28 cellular contexts compared by ENCODE assay signal in genomic region chr5:133304707-133305216, GRCh38.
"Had no signal": no experiment of that assay in that cellular context is flagged by ENCODE, and none has a peak within 500 bp of the region (broad histone marks: within the 10 kb centered on the region; RNA-seq: fewer than 3 reads in every experiment).

No MANE protein-coding gene starts in this region.

- H3K9me3 ChIP-seq: heart left ventricle, left lung, lower lobe of right lung, pancreas, prostate gland, sigmoid colon, suprapubic skin, thoracic aorta, tibial artery, upper lobe of right lung had no signal

- H3K36me3 ChIP-seq: heart left ventricle, left lung, lower lobe of right lung, neural progenitor cell, pancreas, prostate gland, sigmoid colon, suprapubic skin, thoracic aorta, tibial artery, upper lobe of right lung had no signal

- H3K9ac ChIP-seq: neural progenitor cell had no signal

- H3K4me1 ChIP-seq: heart left ventricle, left lung, lower lobe of right lung, neural progenitor cell, pancreas, prostate gland, sigmoid colon, suprapubic skin, tibial artery, upper lobe of right lung had no signal

- H3K27ac ChIP-seq: heart left ventricle, left lung, lower lobe of right lung, neural progenitor cell, pancreas, prostate gland, sigmoid colon, suprapubic skin, thoracic aorta, tibial artery, upper lobe of right lung had no signal

- H3K4me3 ChIP-seq: heart left ventricle, left lung, lower lobe of right lung, neural progenitor cell, pancreas, prostate gland, sigmoid colon, smooth muscle cell, suprapubic skin, thoracic aorta, tibial artery, upper lobe of right lung had no signal

- H3K4me2 ChIP-seq: neural progenitor cell, smooth muscle cell had no signal

- H3K27me3 ChIP-seq: heart left ventricle, left lung, neural progenitor cell, pancreas, sigmoid colon, upper lobe of right lung had no signal

- DNase-seq: heart left ventricle; hypothalamus; immature natural killer cell; left colon; left lung; lower lobe of right lung; mammary epithelial cell; mesenchymal stem cell; naive B cell; natural killer cell; nephron progenitor cell; pancreas; retina; right cardiac atrium; sigmoid colon; stimulated activated CD4-positive, alpha-beta T cell treated with anti-CD3 and anti-CD28 coated beads, Interleukin-12 subunit alpha, Interleukin-12 subunit beta, amount 100 ng/mL, for 4 hours; stimulated activated CD4-positive, alpha-beta T cell treated with anti-CD3 and anti-CD28 coated beads, Interleukin-15, amount 100 ng/mL, for 24 hours; stimulated activated CD4-positive, alpha-beta T cell treated with anti-CD3 and anti-CD28 coated beads, Interleukin-2, amount 100 ng/mL, for 24 hours; stimulated activated CD4-positive, alpha-beta T cell treated with anti-CD3 and anti-CD28 coated beads, Interleukin-4, amount 100 ng/mL, for 1 hour; stimulated activated naive B cell treated with anti-CD40 and anti-IgM and Interleukin-4, amounts not matched to agents 10 μg/mL and 1 μg/mL and 100 μg/mL, for 72 hours; tibial artery; trophoblast cell; upper lobe of right lung had no signal

- H2AFZ ChIP-seq: neural progenitor cell had no signal

- ATAC-seq: heart left ventricle; left colon; left lung; lower lobe of right lung; natural killer cell; pancreas; right cardiac atrium; stimulated activated naive B cell treated with anti-CD40 and anti-IgM and Interleukin-4, amounts not matched to agents 10 μg/mL and 1 μg/mL and 100 μg/mL, for 72 hours; upper lobe of right lung had no signal
